ENCODE assay signal across 1 cellular context in the genomic region with DNA sequence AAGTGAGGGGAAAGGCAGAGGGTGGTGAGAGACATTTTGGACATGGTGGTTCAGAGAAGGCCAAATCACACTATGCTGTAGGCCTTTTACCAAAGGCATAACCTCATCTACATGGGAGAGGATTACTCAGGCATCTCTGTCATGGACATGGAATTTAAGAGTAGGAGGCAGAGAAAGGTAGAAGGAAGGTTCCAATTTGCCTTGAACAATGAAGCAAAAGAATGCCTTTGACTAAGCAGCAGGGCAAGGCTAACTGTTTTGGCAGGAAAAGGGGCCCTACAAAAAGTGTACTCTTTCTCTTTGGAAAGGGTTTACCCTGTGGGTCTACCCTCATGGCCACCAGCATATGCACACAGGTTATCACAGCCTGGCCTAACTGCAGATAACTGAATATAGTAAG.
TF ChIP-seq lines count a peak whose summit lies in the region.

No MANE protein-coding gene starts in this region.

TF ChIP-seq in WTC11, 78 proteins besides CTCF, POLR2A, EP300 and RAD21 (continued from another document):
- TF ChIP-seq, protein P1, sequence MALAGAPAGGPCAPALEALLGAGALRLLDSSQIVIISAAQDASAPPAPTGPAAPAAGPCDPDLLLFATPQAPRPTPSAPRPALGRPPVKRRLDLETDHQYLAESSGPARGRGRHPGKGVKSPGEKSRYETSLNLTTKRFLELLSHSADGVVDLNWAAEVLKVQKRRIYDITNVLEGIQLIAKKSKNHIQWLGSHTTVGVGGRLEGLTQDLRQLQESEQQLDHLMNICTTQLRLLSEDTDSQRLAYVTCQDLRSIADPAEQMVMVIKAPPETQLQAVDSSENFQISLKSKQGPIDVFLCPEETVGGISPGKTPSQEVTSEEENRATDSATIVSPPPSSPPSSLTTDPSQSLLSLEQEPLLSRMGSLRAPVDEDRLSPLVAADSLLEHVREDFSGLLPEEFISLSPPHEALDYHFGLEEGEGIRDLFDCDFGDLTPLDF (CRISPR knock-in tag; IDR thresholded peaks at IDR 0.05): no peak
- TF ChIP-seq OVOL2 (CRISPR knock-in tag; IDR thresholded peaks at IDR 0.05; ENCODE audit: borderline replicate concordance): no peak
- no peak for TF ChIP-seq ELF4 (CRISPR knock-in tag; IDR thresholded peaks at IDR 0.05; ENCODE audit: low read depth)
- TF ChIP-seq TEAD1 (CRISPR knock-in tag; IDR thresholded peaks at IDR 0.05): no peak
